ENCODE assay signal across 9 cellular contexts in the genomic region with DNA sequence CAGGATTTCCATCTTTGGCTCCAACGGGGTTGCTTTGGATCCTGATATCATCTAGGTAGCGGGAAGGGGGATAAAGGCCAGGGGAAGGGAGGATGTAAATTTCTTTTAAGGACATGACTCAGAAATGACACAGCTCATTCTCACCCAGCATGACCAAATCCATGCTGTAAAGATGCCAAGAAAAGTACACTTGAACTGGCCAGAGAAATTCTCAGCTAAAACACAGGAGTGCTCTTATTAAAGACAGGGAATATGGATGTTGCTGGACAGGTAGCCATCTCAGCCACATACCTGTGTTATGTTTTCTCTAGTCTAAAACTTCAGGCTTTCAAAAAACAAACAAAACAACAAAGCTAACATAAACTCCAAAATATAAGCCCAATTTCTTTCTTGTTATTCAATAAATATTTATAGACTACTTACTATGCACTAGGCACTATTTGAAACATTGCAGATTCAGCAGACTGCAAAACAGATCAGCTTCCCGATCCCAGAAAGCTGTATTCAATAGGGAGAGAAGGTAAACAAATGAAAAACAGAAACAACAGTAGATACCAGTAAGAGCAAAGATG.
DNase-seq lines count a peak whose midpoint lies in the region; ATAC-seq and TF ChIP-seq lines count a peak whose summit lies in the region.
"Had no signal": no experiment of that assay in that cellular context is flagged by ENCODE, and none has a peak within 500 bp of the region (broad histone marks: within the 10 kb centered on the region; RNA-seq: fewer than 3 reads in every experiment).

No MANE protein-coding gene starts in this region.

- TF ChIP-seq CTCF in thyroid gland (IDR thresholded peaks at IDR 0.05), result no peak

- no peaks in the 10 kb centered on the region for H3K36me3 ChIP-seq in thyroid gland

- peaks cover 10 to 26% of the 10 kb centered on the region in 2 donors for H3K4me1 ChIP-seq in thyroid gland

- H3K9me3 ChIP-seq in thyroid gland, result no peaks in the 10 kb centered on the region

- no peaks in the 10 kb centered on the region for H3K27me3 ChIP-seq in thyroid gland

- ATAC-seq in GM19023 (IDR thresholded peaks at IDR 0.05; ENCODE audit: unreplicated experiment), result no peak

- intact Hi-C loops in thyroid gland (cut with DNase I), result no loop called here

- peak overlapping the region; percentile 57 to 73 (median 67) for H3K27ac ChIP-seq in thyroid gland

- WGBS in thyroid gland, 2 donors, result 22 to 45% methylated on average over 3 of the region's 3 CpGs

- no peak overlapping the region for H3K4me3 ChIP-seq in thyroid gland (replicated peaks in 1 of 3)

- no peak for TF ChIP-seq POLR2A in thyroid gland (IDR thresholded peaks at IDR 0.05)

- DNase-seq in HS-5 (ENCODE audit: low read depth) (peak; percentile 88), astrocyte of the hippocampus (ENCODE audit: low read depth, low spot score) (peak; percentile 94), iris pigment epithelial cell (ENCODE audit: low read depth) (peak; percentile 98), thyroid gland (peak; percentile 27 to 30), NCI-H2107 (lab: John Stamatoyannopoulos, UW) (no peak), SKM-1 treated with dmso at 0.1 percent for 144 hours (lab: John Stamatoyannopoulos, UW; ENCODE audit: unreplicated experiment) (no peak), HuH-7.5 (ENCODE audit: low spot score) (no peak)
- DNase-seq: activated B cell treated with CpG ODN at 0.5 μM for 24 hours had no signal

Comparison
In these comparisons a context has a peak if more than half of its experiments do, and no peak if none do; other contexts are left out.
1. DNase-seq: peak in HS-5 (single experiment), astrocyte of the hippocampus (single experiment), iris pigment epithelial cell (single experiment) and thyroid gland (2 of 2); none in NCI-H2107 (single experiment), SKM-1 treated with dmso at 0.1 percent for 144 hours (single experiment) and HuH-7.5 (single experiment).